34 cellular contexts compared by ENCODE assay signal in genomic region chr4:53813991-53814390, GRCh38.
"Had no signal": no experiment of that assay in that cellular context is flagged by ENCODE, and none has a peak within 500 bp of the region (broad histone marks: within the 10 kb centered on the region; RNA-seq: fewer than 3 reads in every experiment).

No MANE protein-coding gene starts in this region.

- H3K4me3 Mint-ChIP-seq: activated CD4-positive, alpha-beta memory T cell treated with anti-CD3 and anti-CD28 coated beads, Interleukin-2, amount 10 ng/mL, durations not matched to agents 7 days and 5 days; activated CD8-positive, alpha-beta memory T cell treated with anti-CD3 and anti-CD28 coated beads, Interleukin-2, amount 10 ng/mL, durations not matched to agents 7 days and 5 days; activated naive CD4-positive, alpha-beta T cell treated with anti-CD3 and anti-CD28 coated beads, Interleukin-2, amount 10 ng/mL, durations not matched to agents 7 days and 5 days; activated naive CD8-positive, alpha-beta T cell; activated naive CD8-positive, alpha-beta T cell treated with anti-CD3 and anti-CD28 coated beads, Interleukin-2, amount 50 U/mL, for 24 hours; central memory CD8-positive, alpha-beta T cell had no signal

- H3K36me3 ChIP-seq: ascending aorta, cardiac muscle cell, SJSA1, WERI-Rb-1 had no signal

- H3K36me3 Mint-ChIP-seq: activated CD8-positive, alpha-beta memory T cell treated with anti-CD3 and anti-CD28 coated beads, Interleukin-2, amount 10 ng/mL, durations not matched to agents 7 days and 5 days; activated naive CD4-positive, alpha-beta T cell treated with anti-CD3 and anti-CD28 coated beads, Interleukin-2, amount 10 ng/mL, durations not matched to agents 7 days and 5 days; activated naive CD8-positive, alpha-beta T cell had no signal

- H3K27ac ChIP-seq: ascending aorta, cardiac muscle cell, SJSA1, WERI-Rb-1 had no signal

- H3K4me1 ChIP-seq: ascending aorta, SJSA1 had no signal

- H3K9me3 ChIP-seq: ascending aorta, SJSA1 had no signal

- H3K27me3 Mint-ChIP-seq: activated CD4-positive, alpha-beta memory T cell treated with anti-CD3 and anti-CD28 coated beads, Interleukin-2, amount 10 ng/mL, durations not matched to agents 7 days and 5 days; activated CD8-positive, alpha-beta memory T cell treated with anti-CD3 and anti-CD28 coated beads, Interleukin-2, amount 10 ng/mL, durations not matched to agents 7 days and 5 days had no signal

- ATAC-seq: activated CD8-positive, alpha-beta memory T cell treated with anti-CD3 and anti-CD28 coated beads, Interleukin-2, amount 10 ng/mL, durations not matched to agents 7 days and 5 days; activated naive CD8-positive, alpha-beta T cell treated with anti-CD3 and anti-CD28 coated beads, Interleukin-2, amount 50 U/mL, for 24 hours; Panc1 had no signal

- H3K27me3 ChIP-seq: ascending aorta, cardiac muscle cell, SJSA1 had no signal

- H3K4me3 ChIP-seq: ascending aorta, cardiac muscle cell, SJSA1 had no signal

- H3K9me3 Mint-ChIP-seq: activated CD4-positive, alpha-beta memory T cell treated with anti-CD3 and anti-CD28 coated beads, Interleukin-2, amount 10 ng/mL, durations not matched to agents 7 days and 5 days; activated naive CD4-positive, alpha-beta T cell treated with anti-CD3 and anti-CD28 coated beads, Interleukin-2, amount 10 ng/mL, durations not matched to agents 7 days and 5 days; activated naive CD8-positive, alpha-beta T cell treated with anti-CD3 and anti-CD28 coated beads, Interleukin-2, amount 50 U/mL, for 24 hours; central memory CD8-positive, alpha-beta T cell had no signal

- H3K4me1 Mint-ChIP-seq: activated CD4-positive, alpha-beta memory T cell treated with anti-CD3 and anti-CD28 coated beads, Interleukin-2, amount 10 ng/mL, durations not matched to agents 7 days and 5 days; activated CD8-positive, alpha-beta memory T cell treated with anti-CD3 and anti-CD28 coated beads, Interleukin-2, amount 10 ng/mL, durations not matched to agents 7 days and 5 days; activated naive CD4-positive, alpha-beta T cell treated with anti-CD3 and anti-CD28 coated beads, Interleukin-2, amount 10 ng/mL, durations not matched to agents 7 days and 5 days; activated naive CD8-positive, alpha-beta T cell treated with anti-CD3 and anti-CD28 coated beads, Interleukin-2, amount 50 U/mL, for 24 hours; central memory CD8-positive, alpha-beta T cell had no signal

- H3K27ac Mint-ChIP-seq: activated CD4-positive, alpha-beta memory T cell treated with anti-CD3 and anti-CD28 coated beads, Interleukin-2, amount 10 ng/mL, durations not matched to agents 7 days and 5 days; activated CD8-positive, alpha-beta memory T cell treated with anti-CD3 and anti-CD28 coated beads, Interleukin-2, amount 10 ng/mL, durations not matched to agents 7 days and 5 days; activated naive CD4-positive, alpha-beta T cell treated with anti-CD3 and anti-CD28 coated beads, Interleukin-2, amount 10 ng/mL, durations not matched to agents 7 days and 5 days; activated naive CD8-positive, alpha-beta T cell; activated naive CD8-positive, alpha-beta T cell treated with anti-CD3 and anti-CD28 coated beads, Interleukin-2, amount 50 U/mL, for 24 hours had no signal

- DNase-seq: activated CD4-positive, alpha-beta memory T cell treated with anti-CD3 and anti-CD28 coated beads, Interleukin-2, amount 10 ng/mL, durations not matched to agents 7 days and 5 days; activated CD4-positive, alpha-beta T cell treated with anti-CD3 and anti-CD28 coated beads for 1 hour; activated CD4-positive, alpha-beta T cell treated with anti-CD3 and anti-CD28 coated beads for 48 hours; activated CD4-positive, CD25-positive, alpha-beta regulatory T cell; activated CD8-positive, alpha-beta memory T cell treated with anti-CD3 and anti-CD28 coated beads for 24 hours; activated CD8-positive, alpha-beta memory T cell treated with anti-CD3 and anti-CD28 coated beads, Interleukin-2, amount 10 ng/mL, durations not matched to agents 7 days and 5 days; activated CD8-positive, alpha-beta memory T cell treated with anti-CD3 and anti-CD28 coated beads, Interleukin-2, amount 50 U/mL, for 48 hours; activated effector memory CD4-positive, alpha-beta T cell treated with Interleukin-2 at 50 U/mL for 16 hours; activated naive CD4-positive, alpha-beta T cell treated with anti-CD3 and anti-CD28 coated beads, Interleukin-2, amount 10 ng/mL, durations not matched to agents 7 days and 5 days; activated naive CD8-positive, alpha-beta T cell treated with anti-CD3 and anti-CD28 coated beads, Interleukin-2, amount 50 U/mL, for 24 hours; activated T-cell treated with anti-CD3 and anti-CD28 coated beads, Interleukin-2, amount 50 U/mL, for 48 hours; amniotic stem cell; KG1; NCI-H1092 treated with DMSO at 0.1 percent for 48 hours; NCI-H1417 treated with DMSO at 0.1 percent for 48 hours; NCI-H187 treated with DMSO at 0.1 percent for 48 hours; NCI-H2081; NCI-H2171 treated with DMSO at 0.1 percent for 48 hours; NCI-H2227 treated with DMSO at 0.1 percent for 48 hours; NCI-H446; NCI-H510A treated with DMSO at 0.1 percent for 48 hours; RPMI8226; SHP77 treated with DMSO at 0.1 percent for 48 hours; SW 1271; T-helper 1 cell; T-helper 2 cell; T-helper 9 cell; WERI-Rb-1 had no signal
